In the genomic region with DNA sequence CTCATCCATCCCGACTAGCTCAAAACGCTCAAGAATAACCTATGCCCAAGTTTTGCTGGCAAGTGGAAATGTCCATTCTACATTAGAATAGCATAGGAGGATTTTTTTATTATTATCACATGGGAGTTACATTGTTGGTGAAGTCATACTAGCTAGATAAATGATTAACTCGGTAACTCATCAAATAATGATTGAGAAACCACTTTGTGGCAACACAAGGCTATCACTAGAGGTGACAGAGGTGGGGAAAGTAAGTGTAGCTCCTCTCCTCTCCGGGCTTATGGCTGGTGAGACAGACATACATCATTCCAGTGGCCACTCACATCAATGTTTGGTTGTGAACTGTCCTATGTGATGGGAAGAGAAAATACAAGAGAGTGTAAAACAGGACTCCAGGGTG, we compare ENCODE assay signal across 18 cellular contexts.
DNase-seq lines count a peak whose midpoint lies in the region; ATAC-seq, FAIRE-seq and TF ChIP-seq lines count a peak whose summit lies in the region.
"Had no signal": no experiment of that assay in that cellular context is flagged by ENCODE, and none has a peak within 500 bp of the region (broad histone marks: within the 10 kb centered on the region; RNA-seq: fewer than 3 reads in every experiment).

No MANE protein-coding gene starts in this region.

- H3K27me3 Mint-ChIP-seq in WTC11 (ENCODE audit: low read depth), result peaks cover 4% of the 10 kb centered on the region; the same call in 1 of the 2 replicates

- peaks cover 31% of the 10 kb centered on the region for H3K4me1 Mint-ChIP-seq in WTC11

- no peaks in the 10 kb centered on the region for H3K4me1 ChIP-seq in mucosa of descending colon (ENCODE audit: low read depth)

- CTCF ChIA-PET in WTC11 (lab: Charles Lee), result interaction anchor here (1.0 to 1.3 kb wide), 3 partner anchors 9 to 153 kb away, joined by 3 read pairs; no protein-coding TSS in a partner anchor

- TF ChIP-seq CTCF in mucosa of descending colon (IDR thresholded peaks at IDR 0.05), result no peak
- no peak for TF ChIP-seq CTCF in WTC11 (IDR thresholded peaks at IDR 0.05)
- no peak for TF ChIP-seq CTCF in GM13977 (IDR thresholded peaks at IDR 0.05; ENCODE audit: extremely low read depth, insufficient read depth, missing control alignments)

- no peaks in the 10 kb centered on the region for H3K36me3 ChIP-seq in mucosa of descending colon (ENCODE audit: low read depth)

- POLR2A ChIA-PET in WTC11 (lab: Charles Lee), result interaction anchor here (0.8 to 0.9 kb wide), 2 partner anchors 46 to 137 kb away, joined by 3 read pairs; no protein-coding TSS in a partner anchor

- peak; percentile 57 for DNase-seq in Caki2 (ENCODE audit: low read depth)
- peak; percentile 95 for DNase-seq in RCC 7860 (ENCODE audit: low spot score)
- peak; percentile 85 for DNase-seq in kidney glomerular epithelial cell (lab: John Stamatoyannopoulos, UW)
- DNase-seq in mucosa of descending colon, result no peak
- no peak for DNase-seq in WTC11 (ENCODE audit: low spot score)
- no peak for DNase-seq in GM13977 (ENCODE audit: low spot score)
- DNase-seq: C1 segment of cervical spinal cord; GM23248; HCEC 1CT; KBM-7; NCI-H1105; NCI-H2081 treated with DMSO at 0.1 percent for 48 hours; NCI-H748 treated with DMSO at 0.1 percent for 48 hours; NK-92 treated with Interleukin-12 subunit alpha and Interleukin-12 subunit beta, amount 100 ng/mL, for 24 hours had no signal

- FAIRE-seq in RCC 7860 (lab: Jason Lieb, UNC), result peak; percentile 97
- FAIRE-seq: G401.6, GM19239 had no signal

- no peak overlapping the region for H3K4me3 Mint-ChIP-seq in WTC11

- H3K27ac Mint-ChIP-seq in WTC11, result no peak overlapping the region

- no peaks in the 10 kb centered on the region for H3K36me3 Mint-ChIP-seq in WTC11

- peak; percentile 70 for ATAC-seq in mucosa of descending colon
- no peak for ATAC-seq in WTC11
- ATAC-seq in HG02840 (IDR thresholded peaks at IDR 0.05; ENCODE audit: low FRiP score, unreplicated experiment), result no peak
- no peak for ATAC-seq in HG02938 (IDR thresholded peaks at IDR 0.05; ENCODE audit: unreplicated experiment)

- no peaks in the 10 kb centered on the region for H3K9me3 ChIP-seq in mucosa of descending colon

- no peak overlapping the region for H3K4me3 ChIP-seq in mucosa of descending colon
- H3K4me3 ChIP-seq: GM23248 had no signal

- in situ Hi-C loops in Caki2 (cut with HindIII; ENCODE audit: low pct_unique_long_range_greater_than_20kb, low sequenced_read_pairs), result no loop called here
- in situ Hi-C loops in GM13977 (cut with MboI; ENCODE audit: low pct_unique_long_range_greater_than_20kb, low sequenced_read_pairs, unreplicated experiment), result no loop called here

- H3K9me3 Mint-ChIP-seq in WTC11, result no peaks in the 10 kb centered on the region

- intact Hi-C loops in mucosa of descending colon (cut with DNase I, micrococcal nuclease), result no loop called here

TF ChIP-seq in WTC11, 78 proteins besides CTCF, POLR2A, EP300 and RAD21:
- TF ChIP-seq ATF1 (CRISPR knock-in tag; IDR thresholded peaks at IDR 0.05) (no peak), RELA (CRISPR knock-in tag; IDR thresholded peaks at IDR 0.05; ENCODE audit: borderline replicate concordance) (no peak), TEAD1 (CRISPR knock-in tag; IDR thresholded peaks at IDR 0.05) (no peak), GTF2I (CRISPR knock-in tag; conservative IDR thresholded peaks at IDR 0.05) (no peak), TP53 (CRISPR knock-in tag; IDR thresholded peaks at IDR 0.05) (no peak), ZNF263 (CRISPR knock-in tag; IDR thresholded peaks at IDR 0.05; ENCODE audit: low read depth) (no peak), SOX15 (CRISPR knock-in tag; IDR thresholded peaks at IDR 0.05) (no peak), ZNF671 (CRISPR knock-in tag; IDR thresholded peaks at IDR 0.05) (no peak)
- TF ChIP-seq, protein P1, sequence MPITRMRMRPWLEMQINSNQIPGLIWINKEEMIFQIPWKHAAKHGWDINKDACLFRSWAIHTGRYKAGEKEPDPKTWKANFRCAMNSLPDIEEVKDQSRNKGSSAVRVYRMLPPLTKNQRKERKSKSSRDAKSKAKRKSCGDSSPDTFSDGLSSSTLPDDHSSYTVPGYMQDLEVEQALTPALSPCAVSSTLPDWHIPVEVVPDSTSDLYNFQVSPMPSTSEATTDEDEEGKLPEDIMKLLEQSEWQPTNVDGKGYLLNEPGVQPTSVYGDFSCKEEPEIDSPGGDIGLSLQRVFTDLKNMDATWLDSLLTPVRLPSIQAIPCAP (CRISPR knock-in tag; IDR thresholded peaks at IDR 0.05), result no peak
- TF ChIP-seq, protein P2, sequence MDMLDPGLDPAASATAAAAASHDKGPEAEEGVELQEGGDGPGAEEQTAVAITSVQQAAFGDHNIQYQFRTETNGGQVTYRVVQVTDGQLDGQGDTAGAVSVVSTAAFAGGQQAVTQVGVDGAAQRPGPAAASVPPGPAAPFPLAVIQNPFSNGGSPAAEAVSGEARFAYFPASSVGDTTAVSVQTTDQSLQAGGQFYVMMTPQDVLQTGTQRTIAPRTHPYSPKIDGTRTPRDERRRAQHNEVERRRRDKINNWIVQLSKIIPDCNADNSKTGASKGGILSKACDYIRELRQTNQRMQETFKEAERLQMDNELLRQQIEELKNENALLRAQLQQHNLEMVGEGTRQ (CRISPR knock-in tag; IDR thresholded peaks at IDR 0.05), result no peak
- TF ChIP-seq, protein P3, sequence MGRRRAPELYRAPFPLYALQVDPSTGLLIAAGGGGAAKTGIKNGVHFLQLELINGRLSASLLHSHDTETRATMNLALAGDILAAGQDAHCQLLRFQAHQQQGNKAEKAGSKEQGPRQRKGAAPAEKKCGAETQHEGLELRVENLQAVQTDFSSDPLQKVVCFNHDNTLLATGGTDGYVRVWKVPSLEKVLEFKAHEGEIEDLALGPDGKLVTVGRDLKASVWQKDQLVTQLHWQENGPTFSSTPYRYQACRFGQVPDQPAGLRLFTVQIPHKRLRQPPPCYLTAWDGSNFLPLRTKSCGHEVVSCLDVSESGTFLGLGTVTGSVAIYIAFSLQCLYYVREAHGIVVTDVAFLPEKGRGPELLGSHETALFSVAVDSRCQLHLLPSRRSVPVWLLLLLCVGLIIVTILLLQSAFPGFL (CRISPR knock-in tag; IDR thresholded peaks at IDR 0.05; ENCODE audit: borderline replicate concordance), result no peak

Comparison
In these comparisons a context has a peak if more than half of its experiments do, and no peak if none do; other contexts are left out.
1. DNase-seq: peak in Caki2 (single experiment), RCC 7860 (single experiment) and kidney glomerular epithelial cell (single experiment); none in mucosa of descending colon (0 of 3), WTC11 (single experiment) and GM13977 (single experiment).